9 cellular contexts compared by ENCODE assay signal in the genomic region with DNA sequence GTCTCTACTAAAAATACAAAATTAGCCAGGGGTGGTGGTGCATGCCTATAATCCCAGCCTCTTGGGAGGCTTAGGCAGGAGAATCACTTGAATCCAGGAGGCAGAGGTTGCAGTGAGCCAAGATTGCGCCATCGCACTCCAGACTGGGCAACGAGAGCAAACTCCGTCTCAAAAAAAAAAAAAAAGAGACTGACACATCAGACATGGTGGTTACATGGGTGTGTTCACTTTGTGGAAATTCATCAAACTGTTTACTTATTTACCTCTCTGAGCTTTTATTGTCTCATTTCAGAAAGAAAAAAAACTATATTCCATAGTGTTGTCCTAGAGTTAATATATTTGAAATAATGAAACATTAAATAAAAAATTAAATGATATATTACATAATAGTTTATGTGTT.
"Had no signal": no experiment of that assay in that cellular context is flagged by ENCODE, and none has a peak within 500 bp of the region (broad histone marks: within the 10 kb centered on the region; RNA-seq: fewer than 3 reads in every experiment).

No MANE protein-coding gene starts in this region.

- ATAC-seq: HCT116 had no signal

- H3K27ac ChIP-seq: GM23248, HL-60 had no signal

- DNase-seq: GM23248, GOT3, H7, HFFc6, KG1 had no signal

- H3K4me1 ChIP-seq: HAP-1 had no signal

- H2AFZ ChIP-seq: GM23248 had no signal

- H3K27ac Mint-ChIP-seq: HFFc6, IgD-negative memory B cell had no signal

- H3K9me3 Mint-ChIP-seq: HFFc6 had no signal

- H3K4me1 Mint-ChIP-seq: IgD-negative memory B cell had no signal

- H3K4me3 Mint-ChIP-seq: HFFc6, IgD-negative memory B cell had no signal

- H3K9me3 ChIP-seq: HAP-1 had no signal

- H3K4me3 ChIP-seq: GM23248, HAP-1 had no signal

- H3K9ac ChIP-seq: GM23248 had no signal
